In genomic region chr1:116570358-116571214, GRCh38 we compare ENCODE assay signal across 8 cellular contexts. TPM values are rescaled to one million over a fixed set of nuclear protein-coding genes. Genes with fewer than 3 reads are reported as not detected.
DNase-seq lines count a peak whose midpoint lies in the region; TF ChIP-seq lines count a peak whose summit lies in the region.

Gene CD58, minus strand, starts transcription at chr1:116571026. Its CDS starts 54 bp downstream, at chr1:116570972.

- H3K4me3 ChIP-seq in GM23248 (peak within 1 kb of the TSS; percentile 81), suprapubic skin (peak within 1 kb of the TSS; percentile 99)

- no peaks in the 10 kb centered on the region for H3K9me2 ChIP-seq in GM23248 (ENCODE audit: insufficient read depth)

- H3K27me3 ChIP-seq in GM23248 (replicated peaks; ENCODE audit: insufficient read depth) (no peaks in the 10 kb centered on the region), suprapubic skin (no peaks in the 10 kb centered on the region)

- H3K9me3 ChIP-seq in GM23248 (ENCODE audit: low read depth) (no peaks in the 10 kb centered on the region), suprapubic skin (no peaks in the 10 kb centered on the region)

- no peaks in the 10 kb centered on the region for H3K36me3 ChIP-seq in GM23248 (ENCODE audit: low read depth)
- H3K36me3 ChIP-seq in suprapubic skin: no peaks in the 10 kb centered on the region

- no peaks in the 10 kb centered on the region for H3K9me3 Mint-ChIP-seq in activated naive CD4-positive, alpha-beta T cell treated with anti-CD3 and anti-CD28 coated beads for 36 hours

- H3K4me1 ChIP-seq in GM23248 (ENCODE audit: insufficient read depth): peaks cover 14% of the 10 kb centered on the region; the same call in 1 of the 2 replicates
- peaks cover 39% of the 10 kb centered on the region for H3K4me1 ChIP-seq in suprapubic skin

- peak; percentile 54 to 88 for TF ChIP-seq CTCF in suprapubic skin (IDR thresholded peaks at IDR 0.05)

- H3K4me3 Mint-ChIP-seq in activated naive CD4-positive, alpha-beta T cell treated with anti-CD3 and anti-CD28 coated beads for 36 hours: peak within 1 kb of the TSS; percentile 81

- H3K27me3 Mint-ChIP-seq in activated naive CD4-positive, alpha-beta T cell treated with anti-CD3 and anti-CD28 coated beads for 36 hours (ENCODE audit: low read depth): peaks cover 7% of the 10 kb centered on the region

- peaks cover 5% of the 10 kb centered on the region for H3K79me2 ChIP-seq in GM23248 (ENCODE audit: insufficient read depth)

- CTCF ChIA-PET in activated naive CD4-positive, alpha-beta T cell treated with anti-CD3 and anti-CD28 coated beads for 36 hours (lab: Charles Lee): interaction anchor here (1.0 to 8.0 kb wide), 4 partner anchors 25 to 558 kb away, joined by 3 to 51 read pairs (median 3); no protein-coding TSS in a partner anchor

- no peaks in the 10 kb centered on the region for H3K36me3 Mint-ChIP-seq in activated naive CD4-positive, alpha-beta T cell treated with anti-CD3 and anti-CD28 coated beads for 36 hours (ENCODE audit: low read depth)

- H4K20me1 ChIP-seq in GM23248 (ENCODE audit: insufficient read depth): no peaks in the 10 kb centered on the region

- no peak for TF ChIP-seq EP300 in suprapubic skin (IDR thresholded peaks at IDR 0.05)

- 1% methylated on average over 56 to 69 of the region's 90 CpGs for WGBS in GM23248 (ENCODE audit: low coverage in 1 of 2, low lambda C conversion rate in 2 of 2, missing lambda C conversion rate in 2 of 2), 2 experiments
- 3% methylated on average over 30 of the region's 90 CpGs for WGBS in suprapubic skin

- peak within 1 kb of the TSS; percentile 91 for H3K4me2 ChIP-seq in GM23248 (ENCODE audit: unreplicated experiment)

- peak; percentile 87 for DNase-seq in GDM1 (lab: John Stamatoyannopoulos, UW)
- DNase-seq in GM23248: peak; percentile 95
- peak; percentile 80 to 82 for DNase-seq in Kasumi-1 (lab: John Stamatoyannopoulos, UW)
- DNase-seq in SK-N-DZ (ENCODE audit: low spot score): peak; percentile 78
- DNase-seq in activated naive CD4-positive, alpha-beta T cell treated with anti-CD3 and anti-CD28 coated beads for 36 hours: peak; percentile 80
- peak; percentile 91 for DNase-seq in germinal center (ENCODE audit: low spot score)
- DNase-seq in nucleus accumbens (lab: John Stamatoyannopoulos, UW): peak in 54 of 56 donors; percentile 19 to 82 (median 61)
- DNase-seq in suprapubic skin (ENCODE audit: low spot score in 2 of 2): peak; percentile 92 to 93

- peak within 1 kb of the TSS; percentile 88 for H2AFZ ChIP-seq in GM23248

- intact Hi-C loops in activated naive CD4-positive, alpha-beta T cell treated with anti-CD3 and anti-CD28 coated beads for 36 hours (cut with micrococcal nuclease): loop anchor here (1.0 to 10.0 kb wide), 8 partner anchors 12 to 794 kb away; partner anchors contain the start of genes MAN1A2 and TTF2

- H3K4me1 Mint-ChIP-seq in activated naive CD4-positive, alpha-beta T cell treated with anti-CD3 and anti-CD28 coated beads for 36 hours (ENCODE audit: low read depth): peaks cover 39% of the 10 kb centered on the region

- H3F3A ChIP-seq in GM23248 (ENCODE audit: insufficient read depth): no peaks in the 10 kb centered on the region

- H3K27ac ChIP-seq in GM23248 (peak within 1 kb of the TSS; percentile 72), suprapubic skin (peak within 1 kb of the TSS; percentile 99)

- in situ Hi-C loops in GM23248 (cut with MboI): no loop called here

- peak in 1 of 2 donors; percentile 58 for TF ChIP-seq POLR2A in suprapubic skin (IDR thresholded peaks at IDR 0.05)

- H3K27ac Mint-ChIP-seq in activated naive CD4-positive, alpha-beta T cell treated with anti-CD3 and anti-CD28 coated beads for 36 hours: peak within 1 kb of the TSS; percentile 38

- peak within 1 kb of the TSS; percentile 88 for H3K9ac ChIP-seq in GM23248

RNA-seq across cellular contexts. Expression of gene CD58, which starts in this region (rescaled TPM):
- total RNA-seq in GM23248 (2014; rRNA removed; shearing (Covaris generic)): 14.1 and 16.9 TPM in 2 replicates
- 30.0 and 31.7 TPM in 2 replicates for polyA plus RNA-seq in GM23248 (2016; fragmentation: Nextera tagmentation; extraction: Ambion mirVana)
- polyA plus RNA-seq in SK-N-DZ (2014; cell fraction: cytosol; rRNA removed): 11.0 and 11.1 TPM in 2 replicates
- 4.0 and 7.0 TPM in 2 replicates for polyA plus RNA-seq in SK-N-DZ (2014; cell fraction: nucleus; rRNA removed)
- 1 to 10 TPM; 3.9 to 4.2 TPM for total RNA-seq in activated naive CD4-positive, alpha-beta T cell treated with anti-CD3 and anti-CD28 coated beads for 36 hours
- total RNA-seq in suprapubic skin: 10 to 100 TPM; 23.7 to 33.4 (median 28.0) TPM

Comparison
In these comparisons a context has a peak if more than half of its experiments do, and no peak if none do; other contexts are left out.
1. Peak in every context shown above with its lines: DNase-seq, H3K4me3 ChIP-seq and H3K27ac ChIP-seq.